ENCODE assay signal across 12 cellular contexts in genomic region chr21:38920631-38921398, GRCh38.
DNase-seq lines count a peak whose midpoint lies in the region; ATAC-seq and TF ChIP-seq lines count a peak whose summit lies in the region.
"Had no signal": no experiment of that assay in that cellular context is flagged by ENCODE, and none has a peak within 500 bp of the region (broad histone marks: within the 10 kb centered on the region; RNA-seq: fewer than 3 reads in every experiment).

No MANE protein-coding gene starts in this region.

- H3K9me3 ChIP-seq in suprapubic skin, result no peaks in the 10 kb centered on the region

- peaks cover 24% of the 10 kb centered on the region for H3K4me1 ChIP-seq in suprapubic skin

- no peaks in the 10 kb centered on the region for H3K36me3 ChIP-seq in suprapubic skin

- peak; percentile 75 for DNase-seq in HCEC 1CT
- DNase-seq in astrocyte of the cerebellum (ENCODE audit: low read depth), result peak; percentile 79
- peak; percentile 76 for DNase-seq in iris pigment epithelial cell (ENCODE audit: low read depth)
- DNase-seq in suprapubic skin (ENCODE audit: low spot score in 2 of 2), result no peak
- no peak for DNase-seq in GF-D8 (lab: John Stamatoyannopoulos, UW)
- no peak for DNase-seq in activated T-cell treated with anti-CD3 and anti-CD28 coated beads, Interleukin-2, amount 50 U/mL, for 1 hour
- DNase-seq: activated CD8-positive, alpha-beta T cell treated with anti-CD3 and anti-CD28 coated beads, Interleukin-2, amount 10 ng/mL, durations not matched to agents 7 days and 5 days; NCI-H510A treated with DMSO at 0.1 percent for 48 hours; occipital lobe; T-cell had no signal

- WGBS in suprapubic skin, result 30% methylated on average over 8 of the region's 8 CpGs

- H3K4me3 ChIP-seq in astrocyte of the cerebellum (ENCODE audit: low read depth, low read length), result no peak overlapping the region
- H3K4me3 ChIP-seq in suprapubic skin, result no peak overlapping the region

- H3K27me3 ChIP-seq in suprapubic skin, result no peaks in the 10 kb centered on the region

- in situ Hi-C loops in astrocyte of the cerebellum (cut with HindIII; ENCODE audit: low sequenced_read_pairs), result no loop called here

- TF ChIP-seq POLR2A in suprapubic skin (IDR thresholded peaks at IDR 0.05), result no peak

- ATAC-seq in GM21737 (IDR thresholded peaks at IDR 0.05; ENCODE audit: unreplicated experiment), result no peak
- no peak for ATAC-seq in HG02884 (IDR thresholded peaks at IDR 0.05; ENCODE audit: unreplicated experiment)
- ATAC-seq: activated CD8-positive, alpha-beta T cell treated with anti-CD3 and anti-CD28 coated beads, Interleukin-2, amount 10 ng/mL, durations not matched to agents 7 days and 5 days; T-cell had no signal

- TF ChIP-seq CTCF in astrocyte of the cerebellum (IDR thresholded peaks at IDR 0.05; ENCODE audit: low read depth, low read length, missing control alignments) (no peak), suprapubic skin (IDR thresholded peaks at IDR 0.05) (no peak)

- peak overlapping the region; percentile 30 for H3K27ac ChIP-seq in suprapubic skin

- TF ChIP-seq EP300 in suprapubic skin (IDR thresholded peaks at IDR 0.05), result no peak

Comparison
In these comparisons a context has a peak if more than half of its experiments do, and no peak if none do; other contexts are left out.
1. DNase-seq: peak in HCEC 1CT (single experiment), astrocyte of the cerebellum (single experiment) and iris pigment epithelial cell (single experiment); none in suprapubic skin (0 of 2), GF-D8 (single experiment) and activated T-cell treated with anti-CD3 and anti-CD28 coated beads, Interleukin-2, amount 50 U/mL, for 1 hour (single experiment).